Comparison of ENCODE assay signal across 8 cellular contexts in the genomic region with DNA sequence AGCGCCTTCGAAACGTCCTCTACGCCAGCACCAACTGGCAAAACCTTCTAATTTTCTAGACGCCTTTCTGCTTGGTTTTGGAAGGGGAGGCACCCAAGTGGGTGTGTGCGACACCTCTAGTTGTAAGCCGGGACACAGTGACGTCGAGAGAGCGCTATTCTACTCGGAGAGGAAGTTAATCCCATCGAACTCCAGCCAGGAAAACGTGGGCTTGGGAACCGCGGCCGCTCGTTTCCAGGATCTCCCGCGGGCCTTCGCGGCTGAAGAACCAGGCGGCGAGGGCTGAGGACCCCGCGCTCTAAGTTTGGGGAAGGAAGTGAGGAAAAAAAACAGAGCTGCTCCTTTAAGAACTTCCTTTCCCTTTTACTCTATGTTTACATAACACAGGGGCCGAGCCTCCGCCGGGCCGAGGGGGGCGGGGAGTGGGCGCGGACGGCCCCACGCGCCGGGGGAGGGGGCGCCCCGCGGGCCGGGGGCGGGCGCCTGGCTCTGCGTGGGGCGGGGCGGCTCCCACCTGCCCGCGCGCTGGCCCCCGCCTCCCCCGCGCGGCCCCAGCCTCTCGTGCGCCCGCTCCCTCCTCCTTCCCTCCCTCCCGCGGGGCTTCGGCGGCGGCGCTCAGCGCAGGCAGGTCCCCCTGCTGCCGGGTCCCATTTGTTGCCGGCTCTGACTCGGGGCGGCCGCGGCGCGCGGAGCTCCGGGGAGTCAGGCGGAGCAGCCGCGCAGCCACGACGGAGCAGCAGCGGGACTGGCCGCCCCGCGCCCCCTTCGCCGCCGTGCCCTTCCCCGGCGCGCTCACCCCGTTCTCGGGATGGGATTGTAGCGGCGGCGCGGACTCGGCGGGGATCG. TPM values are rescaled to one million over a fixed set of nuclear protein-coding genes. Genes with fewer than 3 reads are reported as not detected.
DNase-seq lines count a peak whose midpoint lies in the region; ATAC-seq, FAIRE-seq and TF ChIP-seq lines count a peak whose summit lies in the region.

A gene with protein sequence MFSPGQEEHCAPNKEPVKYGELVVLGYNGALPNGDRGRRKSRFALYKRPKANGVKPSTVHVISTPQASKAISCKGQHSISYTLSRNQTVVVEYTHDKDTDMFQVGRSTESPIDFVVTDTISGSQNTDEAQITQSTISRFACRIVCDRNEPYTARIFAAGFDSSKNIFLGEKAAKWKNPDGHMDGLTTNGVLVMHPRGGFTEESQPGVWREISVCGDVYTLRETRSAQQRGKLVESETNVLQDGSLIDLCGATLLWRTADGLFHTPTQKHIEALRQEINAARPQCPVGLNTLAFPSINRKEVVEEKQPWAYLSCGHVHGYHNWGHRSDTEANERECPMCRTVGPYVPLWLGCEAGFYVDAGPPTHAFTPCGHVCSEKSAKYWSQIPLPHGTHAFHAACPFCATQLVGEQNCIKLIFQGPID (plus strand): TSS at position 647 of the 846 bp plus-strand sequence. CDS start 250 bp downstream, outside the sequence.

- no peaks in the 10 kb centered on the region for H4K20me1 ChIP-seq in K562 (replicated peaks; ENCODE audit: control insufficient read depth, insufficient read depth, low read length)

- DNase-seq in NCI-H2029 treated with DMSO at 0.1 percent for 48 hours (lab: John Stamatoyannopoulos, UW), result peak; percentile 93
- DNase-seq in UCSD-AML1 (lab: John Stamatoyannopoulos, UW; ENCODE audit: unreplicated experiment), result peak; percentile 90
- peak; percentile 54 to 73 (median 61) for DNase-seq in K562 (ENCODE audit: extremely low read depth in 1 of 4, low spot score in 3 of 4)
- DNase-seq in sigmoid colon, result peak; percentile 91
- DNase-seq in NCI-H446 (lab: John Stamatoyannopoulos, UW), result no peak

- ATAC-seq in HG02852 (IDR thresholded peaks at IDR 0.05; ENCODE audit: unreplicated experiment) (peak; percentile 70), K562 (peak; percentile 92)

- H3K9me1 ChIP-seq in K562 (ENCODE audit: control insufficient read depth, insufficient read depth, low read length), result no peaks in the 10 kb centered on the region

- H3K4me2 ChIP-seq in K562 (ENCODE audit: insufficient read depth, low read length), result peak within 1 kb of the TSS; percentile 73

- TF ChIP-seq EP300 in K562 (IDR thresholded peaks at IDR 0.05; ENCODE audit: low read length) (no peak), sigmoid colon (IDR thresholded peaks at IDR 0.05) (no peak)

- H2AFZ ChIP-seq in K562 (ENCODE audit: low read depth, low read length), result peak within 1 kb of the TSS; percentile 91

- H3K27me3 ChIP-seq in K562 (ENCODE audit: control insufficient read depth in 2 of 2, insufficient read depth in 2 of 2, low read length in 2 of 2) (peaks cover 5 to 13% of the 10 kb centered on the region in 2 experiments), sigmoid colon (no peaks in the 10 kb centered on the region)

- no peak for TF ChIP-seq POLR2A in K562 (conservative IDR thresholded peaks at IDR 0.05)
- no peak for TF ChIP-seq POLR2A in sigmoid colon (IDR thresholded peaks at IDR 0.05)

- H3K9me3 ChIP-seq in K562 (replicated peaks; ENCODE audit: control insufficient read depth, insufficient read depth, low read depth, low read length), result no peaks in the 10 kb centered on the region
- no peaks in the 10 kb centered on the region for H3K9me3 ChIP-seq in sigmoid colon

- WGBS in K562 (ENCODE audit: insufficient coverage, low coverage, missing lambda C conversion rate), result under 1% methylated on average over 18 of the region's 96 CpGs
- 1% methylated on average over 96 of the region's 96 CpGs for WGBS in sigmoid colon, 2 donors

- TF ChIP-seq CTCF in GM12874 (IDR thresholded peaks at IDR 0.05; ENCODE audit: insufficient read depth, low read depth, low read length) (0 out of 2 replicates have a peak, but pooled peaks have one; percentile 16), K562 (IDR thresholded peaks at IDR 0.05 in 2 of 3, conservative IDR thresholded peaks at IDR 0.05 in 1 of 3; ENCODE audit: insufficient read depth in 2 of 3, low read depth in 1 of 3, low read length in 3 of 3) (0 out of 6 replicates have a peak, but pooled peaks of 1 of the 3 experiments have one; percentile 28), sigmoid colon (IDR thresholded peaks at IDR 0.05) (peak in 1 of 4 experiments; percentile 28)

- peak within 1 kb of the TSS in 1 of 2 experiments; percentile 83; a peak in 2 of 4 replicates for H3K9ac ChIP-seq in K562 (ENCODE audit: insufficient read depth in 1 of 2, low read depth in 2 of 2, low read length in 2 of 2)

- H3K4me1 ChIP-seq in K562 (replicated peaks in 1 of 2; ENCODE audit: control insufficient read depth in 2 of 2, insufficient read depth in 2 of 2, low read length in 2 of 2) (peaks cover 0 to 19% of the 10 kb centered on the region in 2 experiments; a peak in 2 of 5 replicates), sigmoid colon (peaks cover 0 to 36% (median 25%) of the 10 kb centered on the region in 4 donors)

- FAIRE-seq in K562 (lab: Jason Lieb, UNC), result no peak

- BruUV-seq in K562 (replicated peaks; lab: Mats Ljungman, UMichigan), result no TSS peak

- intact Hi-C loops in K562 (cut with micrococcal nuclease), result loop anchor here (10.0 kb wide), 1 partner anchor 107 kb away; no protein-coding TSS in a partner anchor
- intact Hi-C loops in sigmoid colon (cut with DNase I), result loop anchor here (2.0 to 5.0 kb wide), 4 partner anchors 31 to 223 kb away; no protein-coding TSS in a partner anchor

- H3K4me3 ChIP-seq in K562 (peak within 1 kb of the TSS; percentile 48), iPS-11a (ENCODE audit: low read depth, low read length) (peak within 1 kb of the TSS; percentile 78), sigmoid colon (peak within 1 kb of the TSS; percentile 71 to 97 (median 78))

- CTCF ChIA-PET in K562 (lab: Yijun Ruan, JAX; ENCODE audit: low intra/inter-chr PET ratio), result no interaction called here

- TF ChIP-seq RAD21 in K562 (CRISPR knock-in tag; conservative IDR thresholded peaks at IDR 0.05 in 1 of 2, IDR thresholded peaks at IDR 0.05 in 1 of 2), result no peak

- in situ Hi-C loops in K562 (cut with MboI), result no loop called here

- H3K79me2 ChIP-seq in K562 (ENCODE audit: control insufficient read depth, insufficient read depth, low read length), result no peaks in the 10 kb centered on the region

- no peaks in the 10 kb centered on the region for H3K36me3 ChIP-seq in K562 (ENCODE audit: control insufficient read depth, insufficient read depth, low read length)
- no peaks in the 10 kb centered on the region for H3K36me3 ChIP-seq in sigmoid colon

- POLR2A ChIA-PET in K562 (lab: Yijun Ruan, JAX), result interaction anchor here (0.6 to 1.0 kb wide), 4 partner anchors 12 to 302 kb away, joined by 3 read pairs; no protein-coding TSS in a partner anchor

- H3K27ac ChIP-seq in K562 (ENCODE audit: extremely low read depth, low read depth, low read length) (no peak within 1 kb of the TSS), sigmoid colon (peak within 1 kb of the TSS; percentile 82 to 97 (median 92))

TF ChIP-seq in K562, 482 proteins besides CTCF, POLR2A, EP300 and RAD21 (continues in another document):
- TF ChIP-seq ETV6 (IDR thresholded peaks at IDR 0.05; ENCODE audit: borderline replicate concordance in 1 of 2, low read depth in 2 of 2, low read length in 1 of 2) (no peak), ETV6 (CRISPR knock-in tag; IDR thresholded peaks at IDR 0.05; ENCODE audit: borderline replicate concordance) (no peak), DPF2 (IDR thresholded peaks at IDR 0.05) (no peak), ZFPM2 (CRISPR knock-in tag; IDR thresholded peaks at IDR 0.05) (no peak), HDAC3 (IDR thresholded peaks at IDR 0.05; ENCODE audit: borderline replicate concordance, partially characterized antibody) (no peak)
- TF ChIP-seq, protein P1, sequence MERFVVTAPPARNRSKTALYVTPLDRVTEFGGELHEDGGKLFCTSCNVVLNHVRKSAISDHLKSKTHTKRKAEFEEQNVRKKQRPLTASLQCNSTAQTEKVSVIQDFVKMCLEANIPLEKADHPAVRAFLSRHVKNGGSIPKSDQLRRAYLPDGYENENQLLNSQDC (CRISPR knock-in tag; IDR thresholded peaks at IDR 0.05), result no peak
- TF ChIP-seq, protein P2, sequence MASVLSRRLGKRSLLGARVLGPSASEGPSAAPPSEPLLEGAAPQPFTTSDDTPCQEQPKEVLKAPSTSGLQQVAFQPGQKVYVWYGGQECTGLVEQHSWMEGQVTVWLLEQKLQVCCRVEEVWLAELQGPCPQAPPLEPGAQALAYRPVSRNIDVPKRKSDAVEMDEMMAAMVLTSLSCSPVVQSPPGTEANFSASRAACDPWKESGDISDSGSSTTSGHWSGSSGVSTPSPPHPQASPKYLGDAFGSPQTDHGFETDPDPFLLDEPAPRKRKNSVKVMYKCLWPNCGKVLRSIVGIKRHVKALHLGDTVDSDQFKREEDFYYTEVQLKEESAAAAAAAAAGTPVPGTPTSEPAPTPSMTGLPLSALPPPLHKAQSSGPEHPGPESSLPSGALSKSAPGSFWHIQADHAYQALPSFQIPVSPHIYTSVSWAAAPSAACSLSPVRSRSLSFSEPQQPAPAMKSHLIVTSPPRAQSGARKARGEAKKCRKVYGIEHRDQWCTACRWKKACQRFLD (CRISPR knock-in tag; IDR thresholded peaks at IDR 0.05), result 0 out of 2 replicates have a peak, but pooled peaks have one; percentile 35

RNA-seq across cellular contexts. Expression of the gene that starts here (rescaled TPM):
- 0.60 and 1.0 TPM in 2 replicates for total RNA-seq in K562 (2011; cell fraction: chromatin; rRNA removed; ENCODE audit: low replicate concordance)
- 0.33 and 0.39 TPM in 2 replicates for total RNA-seq in K562 (2011; cell fraction: nucleolus; rRNA removed)
- total RNA-seq in K562 (2011; cell fraction: nucleoplasm; rRNA removed), result 0.51 and 0.76 TPM in 2 replicates
- total RNA-seq in K562 (2014; rRNA removed) (0.41 and 0.54 TPM in 2 replicates), K562 (2014; rRNA removed; fragmentation: Illumina TruSeq; extraction: Trizol) (0.44 and 0.77 TPM in 2 replicates), K562 (2015; rRNA removed; fragmentation: Illumina TruSeq; extraction: Trizol) (0.19 and 0.22 TPM in 2 replicates), K562 (2021) (0.58 and 1.0 TPM in 2 replicates), sigmoid colon (10 to 100 TPM; 26.3 to 34.3 (median 27.2) TPM)
- polyA plus RNA-seq in K562 (2011; rRNA removed) (1.1 and 1.5 TPM in 2 replicates), K562 (2014; fragmentation: Illumina TruSeq; extraction: Trizol) (0.27 and 0.53 TPM in 2 replicates), K562 (2014; fragmentation: Nextera tagmentation; extraction: Ambion mirVana) (under 1 TPM; 0.20 to 0.63 TPM), K562 (2014; rRNA removed) (0.20 and 0.30 TPM in 2 replicates), sigmoid colon (1 to 10 TPM; 4.5 to 5.4 (median 5.3) TPM)
- 1.8 and 2.0 TPM in 2 replicates for polyA plus RNA-seq in K562 (2011; cell fraction: cytosol; rRNA removed)
- polyA plus RNA-seq in K562 (2011; cell fraction: nucleus; rRNA removed), result 1.2 and 1.3 TPM in 2 replicates
- polyA plus RNA-seq in K562 (2012), result 0.26 and 1.1 TPM in 2 replicates
- polyA minus RNA-seq in K562 (2011; rRNA and poly(A)+ RNA removed), result 2.8 and 3.9 TPM in 2 replicates
- 0.95 and 1.8 TPM in 2 replicates for polyA minus RNA-seq in K562 (2011; cell fraction: cytosol; rRNA and poly(A)+ RNA removed)
- 0.67 and 0.81 TPM in 2 replicates for polyA minus RNA-seq in K562 (2011; cell fraction: nucleus; rRNA and poly(A)+ RNA removed)

Comparison
In these comparisons a context has a peak if more than half of its experiments do, and no peak if none do; other contexts are left out.
1. RNA of the gene that starts here (total RNA-seq): 26.3 to 34.3 TPM in sigmoid colon; 0.19 to 1.0 TPM in K562; every median in the first group is over 10 times any median in the second.
2. DNase-seq: peak in NCI-H2029 treated with DMSO at 0.1 percent for 48 hours (single experiment), UCSD-AML1 (single experiment), K562 (4 of 4) and sigmoid colon (single experiment); none in NCI-H446 (0 of 2).
3. Peak in every context shown above with its lines, with median percentiles within 50 percentile points of each other: H3K4me3 ChIP-seq.